In the genomic region with DNA sequence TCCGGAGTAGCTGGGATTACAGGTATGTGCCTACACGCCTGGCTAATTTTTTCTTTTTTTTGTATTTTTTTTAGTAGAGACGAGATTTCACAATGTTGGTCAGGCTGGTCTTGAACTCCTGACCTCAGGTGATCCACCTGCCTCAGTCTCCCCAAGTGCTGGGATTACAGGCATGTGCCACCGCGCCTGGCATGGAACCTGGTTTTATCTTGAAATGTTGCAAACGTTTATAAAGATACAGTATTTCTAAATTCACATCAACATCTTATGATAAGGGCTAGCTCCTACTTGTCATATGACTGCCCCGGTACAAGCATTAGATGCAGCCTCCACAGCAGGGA, we compare ENCODE assay signal across 9 cellular contexts. TPM values are rescaled to one million over a fixed set of nuclear protein-coding genes. Genes with fewer than 3 reads are reported as not detected.
DNase-seq lines count a peak whose midpoint lies in the region; ATAC-seq and TF ChIP-seq lines count a peak whose summit lies in the region.
"Had no signal": no experiment of that assay in that cellular context is flagged by ENCODE, and none has a peak within 500 bp of the region (broad histone marks: within the 10 kb centered on the region; RNA-seq: fewer than 3 reads in every experiment).

No MANE protein-coding gene starts in this region.

- H3K9me3 ChIP-seq in BE2C (no peaks in the 10 kb centered on the region), colonic mucosa (no peaks in the 10 kb centered on the region)

- peaks cover 3% of the 10 kb centered on the region; the same call in 1 of the 2 replicates for H3K4me1 ChIP-seq in BE2C
- H3K4me1 ChIP-seq in KMS-11 (ENCODE audit: low read depth, poor library complexity, severe bottlenecking): peaks cover 19% of the 10 kb centered on the region
- H3K4me1 ChIP-seq in colonic mucosa: peaks cover 16% of the 10 kb centered on the region

- peak overlapping the region; percentile 98 for H2AFZ ChIP-seq in KMS-11 (ENCODE audit: low read depth)

- H3K4me3 ChIP-seq in BE2C (ENCODE audit: low read depth, low read length) (peak overlapping the region; percentile 97), KMS-11 (IDR thresholded peaks at IDR 0.05; ENCODE audit: insufficient read depth, low read depth, low read length) (no peak overlapping the region), colonic mucosa (peak overlapping the region; percentile 83)

- TF ChIP-seq CTCF in BE2C (IDR thresholded peaks at IDR 0.05; ENCODE audit: low read depth, low read length) (no peak), KMS-11 (conservative IDR thresholded peaks at IDR 0.05; ENCODE audit: low read depth, low read length) (no peak), colonic mucosa (IDR thresholded peaks at IDR 0.05) (no peak), nephron (IDR thresholded peaks at IDR 0.05; ENCODE audit: unreplicated experiment in 3 of 3) (no peak)

- DNase-seq in BE2C (no peak), colonic mucosa (no peak), OCI-M2 (lab: John Stamatoyannopoulos, UW; ENCODE audit: unreplicated experiment) (no peak), NCI-H1092 (lab: John Stamatoyannopoulos, UW) (no peak), DMS79 (lab: John Stamatoyannopoulos, UW) (no peak)
- DNase-seq: NK-92 treated with Interleukin-12 subunit alpha and Interleukin-12 subunit beta, amount 100 ng/mL, for 24 hours had no signal

- H3K9me3 Mint-ChIP-seq in nephron: no peaks in the 10 kb centered on the region

- H3K27me3 ChIP-seq in BE2C (no peaks in the 10 kb centered on the region), KMS-11 (ENCODE audit: insufficient read depth, low read depth) (no peaks in the 10 kb centered on the region), colonic mucosa (no peaks in the 10 kb centered on the region)

- H3K4me2 ChIP-seq in KMS-11: peak overlapping the region; percentile 61

- H3K9ac ChIP-seq in KMS-11 (peak overlapping the region; percentile 92; the same call in 1 of the 2 replicates), colonic mucosa (ENCODE audit: low read depth in 2 of 2, low read length in 2 of 2) (peak overlapping the region; percentile 99 to 100)

- peaks cover 3% of the 10 kb centered on the region for H3K27me3 Mint-ChIP-seq in nephron (ENCODE audit: low read depth)

- peaks cover 9% of the 10 kb centered on the region for H3K36me3 Mint-ChIP-seq in nephron (ENCODE audit: low read depth)

- intact Hi-C loops in colonic mucosa (cut with DNase I): loop anchor here (2.0 kb wide), 1 partner anchor 85 kb away; the partner anchor contains the start of gene AP1G1

- H3K27ac Mint-ChIP-seq in nephron: peak overlapping the region; percentile 97 to 99 (median 98)

- peaks cover 5% of the 10 kb centered on the region; the same call in 1 of the 2 replicates for H4K20me1 ChIP-seq in KMS-11 (ENCODE audit: insufficient read depth)

- H3K36me3 ChIP-seq in BE2C: peaks cover 10% of the 10 kb centered on the region
- H3K36me3 ChIP-seq in KMS-11 (ENCODE audit: insufficient read depth): no peaks in the 10 kb centered on the region
- H3K36me3 ChIP-seq in colonic mucosa: no peaks in the 10 kb centered on the region

- H3K4me1 Mint-ChIP-seq in nephron: peaks cover 15% of the 10 kb centered on the region

- H3K79me2 ChIP-seq in KMS-11 (ENCODE audit: insufficient read depth, low read depth): peaks cover 35% of the 10 kb centered on the region

- H3K4me3 Mint-ChIP-seq in nephron: peak overlapping the region; percentile 93 to 99 (median 99)

- H3K27ac ChIP-seq in KMS-11: peak overlapping the region; percentile 91
- peak overlapping the region; percentile 98 for H3K27ac ChIP-seq in colonic mucosa

- no peak for ATAC-seq in HG03442 (IDR thresholded peaks at IDR 0.05; ENCODE audit: unreplicated experiment)

RNA-seq across cellular contexts. Expression of gene IST1, which starts 1.5 kb away (rescaled TPM):
- polyA plus RNA-seq in BE2C (2012; ENCODE audit: insufficient read depth, insufficient read length, low read depth): 207 TPM
- total RNA-seq in colonic mucosa: 100 to 1,000 TPM; 180 to 304 TPM

RNA-seq across cellular contexts. Expression of gene ZNF821, which starts 9.9 kb away (rescaled TPM):
- polyA plus RNA-seq in BE2C (2012; ENCODE audit: insufficient read depth, insufficient read length, low read depth): 8.9 TPM
- 10 to 100 TPM in 1 of 2 donors, 1 to 10 TPM in 1; 6.3 to 10.1 TPM for total RNA-seq in colonic mucosa

RNA-seq across cellular contexts. Expression of gene ATXN1L, which starts 48.1 kb away (rescaled TPM):
- 23.1 TPM for polyA plus RNA-seq in BE2C (2012; ENCODE audit: insufficient read depth, insufficient read length, low read depth)
- total RNA-seq in colonic mucosa: 10 to 100 TPM; 19.4 to 26.1 TPM
